In the genomic region with DNA sequence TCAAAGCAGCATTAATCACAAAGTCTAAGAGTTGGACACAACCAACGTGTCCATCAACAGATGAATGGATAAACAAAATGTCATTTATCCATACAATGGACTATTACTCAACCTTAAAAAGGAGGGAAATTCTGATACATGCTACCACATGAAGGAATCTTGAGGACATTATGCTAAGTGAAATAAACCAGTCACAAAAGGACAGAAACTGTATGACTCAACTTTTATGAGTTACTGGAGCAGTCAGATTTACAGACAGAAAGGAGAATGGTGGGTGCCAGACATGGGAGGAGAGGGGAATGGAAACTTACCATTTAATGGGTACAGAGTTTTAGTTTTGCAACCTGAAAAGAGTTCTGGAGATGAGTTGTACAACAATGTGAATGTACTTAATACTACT, we compare ENCODE assay signal across 1 cellular context.
TF ChIP-seq lines count a peak whose summit lies in the region.

No MANE protein-coding gene starts in this region.

TF ChIP-seq in GM23338, 12 proteins besides CTCF, POLR2A, EP300 and RAD21 (continued from another document):
- TF ChIP-seq, protein P1, sequence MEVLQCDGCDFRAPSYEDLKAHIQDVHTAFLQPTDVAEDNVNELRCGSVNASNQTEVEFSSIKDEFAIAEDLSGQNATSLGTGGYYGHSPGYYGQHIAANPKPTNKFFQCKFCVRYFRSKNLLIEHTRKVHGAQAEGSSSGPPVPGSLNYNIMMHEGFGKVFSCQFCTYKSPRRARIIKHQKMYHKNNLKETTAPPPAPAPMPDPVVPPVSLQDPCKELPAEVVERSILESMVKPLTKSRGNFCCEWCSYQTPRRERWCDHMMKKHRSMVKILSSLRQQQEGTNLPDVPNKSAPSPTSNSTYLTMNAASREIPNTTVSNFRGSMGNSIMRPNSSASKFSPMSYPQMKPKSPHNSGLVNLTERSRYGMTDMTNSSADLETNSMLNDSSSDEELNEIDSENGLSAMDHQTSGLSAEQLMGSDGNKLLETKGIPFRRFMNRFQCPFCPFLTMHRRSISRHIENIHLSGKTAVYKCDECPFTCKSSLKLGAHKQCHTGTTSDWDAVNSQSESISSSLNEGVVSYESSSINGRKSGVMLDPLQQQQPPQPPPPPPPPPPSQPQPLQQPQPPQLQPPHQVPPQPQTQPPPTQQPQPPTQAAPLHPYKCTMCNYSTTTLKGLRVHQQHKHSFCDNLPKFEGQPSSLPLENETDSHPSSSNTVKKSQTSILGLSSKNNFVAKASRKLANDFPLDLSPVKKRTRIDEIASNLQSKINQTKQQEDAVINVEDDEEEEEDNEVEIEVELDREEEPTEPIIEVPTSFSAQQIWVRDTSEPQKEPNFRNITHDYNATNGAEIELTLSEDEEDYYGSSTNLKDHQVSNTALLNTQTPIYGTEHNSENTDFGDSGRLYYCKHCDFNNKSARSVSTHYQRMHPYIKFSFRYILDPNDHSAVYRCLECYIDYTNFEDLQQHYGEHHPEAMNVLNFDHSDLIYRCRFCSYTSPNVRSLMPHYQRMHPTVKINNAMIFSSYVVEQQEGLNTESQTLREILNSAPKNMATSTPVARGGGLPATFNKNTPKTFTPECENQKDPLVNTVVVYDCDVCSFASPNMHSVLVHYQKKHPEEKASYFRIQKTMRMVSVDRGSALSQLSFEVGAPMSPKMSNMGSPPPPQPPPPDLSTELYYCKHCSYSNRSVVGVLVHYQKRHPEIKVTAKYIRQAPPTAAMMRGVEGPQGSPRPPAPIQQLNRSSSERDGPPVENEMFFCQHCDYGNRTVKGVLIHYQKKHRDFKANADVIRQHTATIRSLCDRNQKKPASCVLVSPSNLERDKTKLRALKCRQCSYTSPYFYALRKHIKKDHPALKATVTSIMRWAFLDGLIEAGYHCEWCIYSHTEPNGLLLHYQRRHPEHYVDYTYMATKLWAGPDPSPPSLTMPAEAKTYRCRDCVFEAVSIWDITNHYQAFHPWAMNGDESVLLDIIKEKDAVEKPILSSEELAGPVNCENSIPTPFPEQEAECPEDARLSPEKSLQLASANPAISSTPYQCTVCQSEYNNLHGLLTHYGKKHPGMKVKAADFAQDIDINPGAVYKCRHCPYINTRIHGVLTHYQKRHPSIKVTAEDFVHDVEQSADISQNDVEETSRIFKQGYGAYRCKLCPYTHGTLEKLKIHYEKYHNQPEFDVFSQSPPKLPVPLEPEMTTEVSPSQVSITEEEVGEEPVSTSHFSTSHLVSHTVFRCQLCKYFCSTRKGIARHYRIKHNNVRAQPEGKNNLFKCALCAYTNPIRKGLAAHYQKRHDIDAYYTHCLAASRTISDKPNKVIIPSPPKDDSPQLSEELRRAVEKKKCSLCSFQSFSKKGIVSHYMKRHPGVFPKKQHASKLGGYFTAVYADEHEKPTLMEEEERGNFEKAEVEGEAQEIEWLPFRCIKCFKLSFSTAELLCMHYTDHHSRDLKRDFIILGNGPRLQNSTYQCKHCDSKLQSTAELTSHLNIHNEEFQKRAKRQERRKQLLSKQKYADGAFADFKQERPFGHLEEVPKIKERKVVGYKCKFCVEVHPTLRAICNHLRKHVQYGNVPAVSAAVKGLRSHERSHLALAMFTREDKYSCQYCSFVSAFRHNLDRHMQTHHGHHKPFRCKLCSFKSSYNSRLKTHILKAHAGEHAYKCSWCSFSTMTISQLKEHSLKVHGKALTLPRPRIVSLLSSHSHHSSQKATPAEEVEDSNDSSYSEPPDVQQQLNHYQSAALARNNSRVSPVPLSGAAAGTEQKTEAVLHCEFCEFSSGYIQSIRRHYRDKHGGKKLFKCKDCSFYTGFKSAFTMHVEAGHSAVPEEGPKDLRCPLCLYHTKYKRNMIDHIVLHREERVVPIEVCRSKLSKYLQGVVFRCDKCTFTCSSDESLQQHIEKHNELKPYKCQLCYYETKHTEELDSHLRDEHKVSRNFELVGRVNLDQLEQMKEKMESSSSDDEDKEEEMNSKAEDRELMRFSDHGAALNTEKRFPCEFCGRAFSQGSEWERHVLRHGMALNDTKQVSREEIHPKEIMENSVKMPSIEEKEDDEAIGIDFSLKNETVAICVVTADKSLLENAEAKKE (CRISPR knock-in tag; IDR thresholded peaks at IDR 0.05) = no peak
